ENCODE assay signal across 8 cellular contexts in the genomic region with DNA sequence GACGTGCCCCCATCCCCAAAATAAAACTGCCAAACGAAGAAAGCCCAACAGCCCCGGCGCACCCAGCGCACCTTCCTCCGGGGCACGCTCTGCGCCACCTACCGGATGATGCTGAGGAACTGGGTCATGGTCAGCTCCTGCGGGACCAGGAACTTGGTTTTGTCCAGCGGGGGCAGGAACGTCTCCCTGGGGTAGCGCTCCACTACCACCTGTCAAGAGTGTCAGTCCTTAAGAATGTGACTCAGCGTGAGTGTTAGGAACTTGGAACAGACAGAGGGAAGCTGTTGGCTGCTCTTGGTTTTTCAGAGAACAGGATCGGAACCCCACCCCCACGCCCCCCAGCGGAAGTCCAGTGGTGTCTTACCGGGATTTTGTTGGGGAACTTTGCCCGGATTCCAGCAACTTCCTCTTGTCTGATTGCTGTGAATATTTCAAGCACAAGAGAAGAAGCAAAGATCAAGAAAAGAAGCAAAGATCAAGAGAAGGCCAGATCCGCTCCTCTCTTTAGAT. TPM values are rescaled to one million over a fixed set of nuclear protein-coding genes. Genes with fewer than 3 reads are reported as not detected.
DNase-seq lines count a peak whose midpoint lies in the region; ATAC-seq and TF ChIP-seq lines count a peak whose summit lies in the region.

No MANE protein-coding gene starts in this region.

- CTCF ChIA-PET in activated naive CD4-positive, alpha-beta T cell treated with anti-CD3 and anti-CD28 coated beads, Interleukin-2, amount 10 ng/mL, durations not matched to agents 7 days and 5 days (lab: Charles Lee), result interaction anchor here (0.7 to 3.1 kb wide), 18 partner anchors 9 to 724 kb away, joined by 3 to 22 read pairs (median 4); no protein-coding TSS in a partner anchor

- no peaks in the 10 kb centered on the region for H3K4me1 ChIP-seq in tibial artery

- H3K27me3 Mint-ChIP-seq in activated naive CD4-positive, alpha-beta T cell treated with anti-CD3 and anti-CD28 coated beads, Interleukin-2, amount 10 ng/mL, durations not matched to agents 7 days and 5 days, result peaks cover 11% of the 10 kb centered on the region
- H3K27me3 Mint-ChIP-seq in osteocyte (ENCODE audit: unreplicated experiment), result no peaks in the 10 kb centered on the region

- H3K4me3 ChIP-seq in tibial artery, result peak overlapping the region; percentile 12 to 18

- H3K27me3 ChIP-seq in tibial artery, result peaks cover 0 to 6% of the 10 kb centered on the region in 2 donors

- no peak overlapping the region for H3K27ac ChIP-seq in tibial artery

- no peaks in the 10 kb centered on the region for H3K9me3 Mint-ChIP-seq in activated naive CD4-positive, alpha-beta T cell treated with anti-CD3 and anti-CD28 coated beads, Interleukin-2, amount 10 ng/mL, durations not matched to agents 7 days and 5 days
- H3K9me3 Mint-ChIP-seq in osteocyte (ENCODE audit: unreplicated experiment), result no peaks in the 10 kb centered on the region

- TF ChIP-seq CTCF in osteocyte (IDR thresholded peaks at IDR 0.05), result peak; percentile 91
- peak in 1 of 2 experiments; percentile 38 for TF ChIP-seq CTCF in tibial artery (IDR thresholded peaks at IDR 0.05)

- no peaks in the 10 kb centered on the region for H3K9me3 ChIP-seq in tibial artery

- H3K4me3 Mint-ChIP-seq in activated naive CD4-positive, alpha-beta T cell treated with anti-CD3 and anti-CD28 coated beads, Interleukin-2, amount 10 ng/mL, durations not matched to agents 7 days and 5 days, result peak overlapping the region; percentile 21
- peak overlapping the region; percentile 70 for H3K4me3 Mint-ChIP-seq in osteocyte (ENCODE audit: unreplicated experiment)

- no peak overlapping the region for H3K27ac Mint-ChIP-seq in activated naive CD4-positive, alpha-beta T cell treated with anti-CD3 and anti-CD28 coated beads, Interleukin-2, amount 10 ng/mL, durations not matched to agents 7 days and 5 days
- H3K27ac Mint-ChIP-seq in osteocyte (ENCODE audit: unreplicated experiment), result no peak overlapping the region

- H3K36me3 Mint-ChIP-seq in activated naive CD4-positive, alpha-beta T cell treated with anti-CD3 and anti-CD28 coated beads, Interleukin-2, amount 10 ng/mL, durations not matched to agents 7 days and 5 days, result no peaks in the 10 kb centered on the region
- no peaks in the 10 kb centered on the region for H3K36me3 Mint-ChIP-seq in osteocyte (ENCODE audit: unreplicated experiment)

- H3K4me1 Mint-ChIP-seq in activated naive CD4-positive, alpha-beta T cell treated with anti-CD3 and anti-CD28 coated beads, Interleukin-2, amount 10 ng/mL, durations not matched to agents 7 days and 5 days, result peaks cover 8% of the 10 kb centered on the region
- peaks cover 11% of the 10 kb centered on the region for H3K4me1 Mint-ChIP-seq in osteocyte (ENCODE audit: unreplicated experiment)

- DNase-seq in A172 (ENCODE audit: low spot score), result peak; percentile 98
- DNase-seq in SIG-M5 (lab: John Stamatoyannopoulos, UW), result peak; percentile 37
- DNase-seq in activated naive CD4-positive, alpha-beta T cell treated with anti-CD3 and anti-CD28 coated beads, Interleukin-2, amount 10 ng/mL, durations not matched to agents 7 days and 5 days, result peak; percentile 67
- peak; percentile 92 for DNase-seq in glomerular visceral epithelial cell (ENCODE audit: extremely low spot score)
- peak; percentile 87 for DNase-seq in osteocyte (ENCODE audit: extremely low spot score, unreplicated experiment)
- DNase-seq in tibial artery, result peak; percentile 74 to 77

- intact Hi-C loops in tibial artery (cut with DNase I; ENCODE audit: low total_unique reads), result no loop called here

- peak; percentile 53 for ATAC-seq in GM18870 (IDR thresholded peaks at IDR 0.05; ENCODE audit: unreplicated experiment)
- ATAC-seq in HG03175 (IDR thresholded peaks at IDR 0.05; ENCODE audit: unreplicated experiment), result peak; percentile 93

- H3K36me3 ChIP-seq in tibial artery, result no peaks in the 10 kb centered on the region

RNA-seq across cellular contexts. Expression of a gene that starts 0.4 kb away (rescaled TPM):
- total RNA-seq in A172 (2014; rRNA removed; shearing (Covaris generic)), result 2.6 and 8.0 TPM in 2 replicates
- 0.81 TPM in 1 of 2 replicates, not detected in the other for total RNA-seq in osteocyte

RNA-seq across cellular contexts. Expression of a gene that starts 40.9 kb away (rescaled TPM):
- not detected in 2 replicates for total RNA-seq in A172 (2014; rRNA removed; shearing (Covaris generic))
- total RNA-seq in osteocyte, result not detected in 2 replicates

Comparison
In these comparisons a context has a peak if more than half of its experiments do, and no peak if none do; other contexts are left out.
1. DNase-seq: peak in every context shown above with its lines; median percentile 98 in A172; 92 in glomerular visceral epithelial cell; 87 in osteocyte; 76 in tibial artery; 67 in activated naive CD4-positive, alpha-beta T cell treated with anti-CD3 and anti-CD28 coated beads, Interleukin-2, amount 10 ng/mL, durations not matched to agents 7 days and 5 days; 37 in SIG-M5.